ENCODE assay signal across 8 cellular contexts in genomic region chr14:23569443-23570151, GRCh38. TPM values are rescaled to one million over a fixed set of nuclear protein-coding genes. Genes with fewer than 3 reads are reported as not detected.
DNase-seq lines count a peak whose midpoint lies in the region; ATAC-seq and TF ChIP-seq lines count a peak whose summit lies in the region.

No MANE protein-coding gene starts in this region.

- intact Hi-C loops in HCT116 (cut with micrococcal nuclease): no loop called here

- peaks cover 0 to 4% (median 0%) of the 10 kb centered on the region in 3 donors for H3K36me3 Mint-ChIP-seq in immature natural killer cell

- no peaks in the 10 kb centered on the region for H3K9me2 ChIP-seq in HCT116 (ENCODE audit: insufficient read depth)

- H3K4me1 ChIP-seq in BLaER1 treated with 17β-estradiol and CSF1 and Interleukin-3, amounts not matched to agents 10 nM and 100 nM: peaks cover 63 to 75% (median 69%) of the 10 kb centered on the region in 10 experiments
- peaks cover 26 to 34% of the 10 kb centered on the region in 2 experiments for H3K4me1 ChIP-seq in HCT116 (ENCODE audit: control insufficient read depth in 1 of 2, insufficient read depth in 2 of 2, low read length in 2 of 2)

- peaks cover 5 to 12% (median 9%) of the 10 kb centered on the region in 3 donors for H3K27me3 Mint-ChIP-seq in immature natural killer cell (ENCODE audit: low read depth in 3 of 3)

- TF ChIP-seq POLR2A in HCT116 (IDR thresholded peaks at IDR 0.05; ENCODE audit: borderline replicate concordance, extremely low read depth, insufficient read depth, insufficient read length): no peak

- H3K4me3 ChIP-seq in BLaER1 treated with 17β-estradiol and CSF1 and Interleukin-3, amounts not matched to agents 10 nM and 100 nM: no peak overlapping the region
- H3K4me3 ChIP-seq in HCT116 (replicated peaks in 1 of 2; ENCODE audit: low read depth in 1 of 2, low read length in 2 of 2): no peak overlapping the region

- peak; percentile 60 for ATAC-seq in HCT116
- no peak for ATAC-seq in HG03521 (IDR thresholded peaks at IDR 0.05; ENCODE audit: unreplicated experiment)

- H3K4me1 Mint-ChIP-seq in immature natural killer cell: peaks cover 27 to 28% of the 10 kb centered on the region in 2 donors

- peaks cover 13 to 18% (median 17%) of the 10 kb centered on the region in 11 experiments for H3K36me3 ChIP-seq in BLaER1 treated with 17β-estradiol and CSF1 and Interleukin-3, amounts not matched to agents 10 nM and 100 nM
- H3K36me3 ChIP-seq in HCT116 (ENCODE audit: control insufficient read depth in 1 of 2, insufficient read depth in 2 of 2, low read length in 2 of 2): peaks cover 0 to 6% of the 10 kb centered on the region in 2 experiments; a peak in 2 of 4 replicates

- H3K9me3 ChIP-seq in BLaER1 treated with 17β-estradiol and CSF1 and Interleukin-3, amounts not matched to agents 10 nM and 100 nM (replicated peaks in 1 of 11): no peaks in the 10 kb centered on the region
- no peaks in the 10 kb centered on the region for H3K9me3 ChIP-seq in HCT116 (ENCODE audit: control insufficient read depth in 1 of 2, insufficient read depth in 1 of 2, low read depth in 1 of 2, low read length in 2 of 2)

- no TSS peak for BruUV-seq in HCT116 (replicated peaks; lab: Mats Ljungman, UMichigan)

- H3K4me3 Mint-ChIP-seq in immature natural killer cell: no peak overlapping the region

- peak; percentile 58 for DNase-seq in HCT116 (ENCODE audit: low read depth, low spot score)
- peak; percentile 62 for DNase-seq in SW480 (ENCODE audit: low spot score)
- DNase-seq in iPS-NIHi11 (ENCODE audit: low spot score): peak; percentile 76
- DNase-seq in immature natural killer cell: no peak
- no peak for DNase-seq in GM10248 (ENCODE audit: extremely low spot score)
- no peak for DNase-seq in activated CD4-positive, alpha-beta T cell treated with anti-CD3 and anti-CD28 coated beads for 48 hours

- no peaks in the 10 kb centered on the region for H3K27me3 ChIP-seq in BLaER1 treated with 17β-estradiol and CSF1 and Interleukin-3, amounts not matched to agents 10 nM and 100 nM
- H3K27me3 ChIP-seq in HCT116 (ENCODE audit: insufficient read depth, low read length): no peaks in the 10 kb centered on the region

- RAD21 ChIA-PET in HCT116 (lab: Charles Lee; ENCODE audit: low non-redundant PET in 1 of 2, low total read pairs in 2 of 2, uncharacterized antibody in 2 of 2, unreplicated experiment in 2 of 2): no interaction called here

- H3K9ac ChIP-seq in BLaER1 treated with 17β-estradiol and CSF1 and Interleukin-3, amounts not matched to agents 10 nM and 100 nM: peak overlapping the region in 3 of 11 experiments; percentile 11 to 81 (median 24); a peak in 2 of 22 replicates
- H3K9ac ChIP-seq in HCT116 (ENCODE audit: low read length): peak overlapping the region; percentile 80; the same call in 1 of the 2 replicates

- peak overlapping the region in 2 of 6 donors; percentile 55 to 83 for H3K27ac Mint-ChIP-seq in immature natural killer cell

- peaks cover 0 to 24% (median 0%) of the 10 kb centered on the region in 11 experiments; a peak in 5 of 22 replicates for H4K20me1 ChIP-seq in BLaER1 treated with 17β-estradiol and CSF1 and Interleukin-3, amounts not matched to agents 10 nM and 100 nM
- H4K20me1 ChIP-seq in HCT116 (ENCODE audit: insufficient read depth): no peaks in the 10 kb centered on the region

- H3K79me2 ChIP-seq in HCT116 (ENCODE audit: insufficient read depth, low read length): peaks cover 10% of the 10 kb centered on the region; the same call in 1 of the 2 replicates

- POLR2A ChIA-PET in HCT116 (lab: Charles Lee): no interaction called here
- POLR2A ChIA-PET in GM10248 (lab: Yijun Ruan, JAX): interaction anchor here (1.3 kb wide), 1 partner anchor 10 kb away, joined by 3 read pairs; no protein-coding TSS in a partner anchor

- TF ChIP-seq RAD21 in HCT116 (IDR thresholded peaks at IDR 0.05; ENCODE audit: low read depth): no peak

- H3K4me2 ChIP-seq in BLaER1 treated with 17β-estradiol and CSF1 and Interleukin-3, amounts not matched to agents 10 nM and 100 nM: peak overlapping the region; percentile 84 to 98 (median 94); a peak in 21 of 22 replicates
- peak overlapping the region; percentile 89 for H3K4me2 ChIP-seq in HCT116 (ENCODE audit: low read length)

- TF ChIP-seq CTCF in HCT116 (IDR thresholded peaks at IDR 0.05 in 2 of 3, conservative IDR thresholded peaks at IDR 0.05 in 1 of 3; ENCODE audit: borderline replicate concordance in 1 of 3, insufficient read depth in 1 of 3, low read depth in 2 of 3, low read length in 2 of 3) (peak in 2 of 3 experiments; percentile 31 to 38; a peak in 4 of 6 replicates), GM10248 (IDR thresholded peaks at IDR 0.05; ENCODE audit: control extremely low read depth, extremely low read depth, low read depth, missing control alignments) (no peak)

- no peaks in the 10 kb centered on the region for H3K9me3 Mint-ChIP-seq in immature natural killer cell

- CTCF ChIA-PET in HCT116 (lab: Charles Lee): interaction anchor here (1.2 to 3.6 kb wide), 3 partner anchors 11 to 19 kb away, joined by 5 to 21 read pairs (median 13); no protein-coding TSS in a partner anchor
- CTCF ChIA-PET in GM10248 (lab: Yijun Ruan, JAX): interaction anchor here (0.7 to 15.7 kb wide), 8 partner anchors 10 to 341 kb away, joined by 3 to 497 read pairs (median 4); no protein-coding TSS in a partner anchor

- peak overlapping the region in 7 of 11 experiments; percentile 24 to 85 (median 45); a peak in 10 of 22 replicates for H3K27ac ChIP-seq in BLaER1 treated with 17β-estradiol and CSF1 and Interleukin-3, amounts not matched to agents 10 nM and 100 nM
- H3K27ac ChIP-seq in HCT116 (ENCODE audit: low read depth, low read length): peak overlapping the region; percentile 50

- H2AFZ ChIP-seq in HCT116 (ENCODE audit: low read depth, low read length, poor library complexity, severe bottlenecking): no peak overlapping the region

TF ChIP-seq in HCT116, 20 proteins besides CTCF, POLR2A, EP300 and RAD21:
- TF ChIP-seq EZH2phosphoT487 (IDR thresholded peaks at IDR 0.05; ENCODE audit: borderline replicate concordance): no peak

RNA-seq across cellular contexts. Expression of gene AP1G2, which starts 2.0 kb away (rescaled TPM):
- 155 TPM for total RNA-seq in HCT116 (2021; ENCODE audit: unreplicated experiment)
- polyA plus RNA-seq in HCT116 (2012): 135 and 138 TPM in 2 replicates
- polyA plus RNA-seq in immature natural killer cell: 10 to 100 TPM; 62.9 to 80.7 (median 64.4) TPM

RNA-seq across cellular contexts. Expression of gene JPH4, which starts 9.0 kb away (rescaled TPM):
- 0.15 TPM for total RNA-seq in HCT116 (2021; ENCODE audit: unreplicated experiment)
- 0.01 TPM in 1 of 2 replicates, not detected in the other for polyA plus RNA-seq in HCT116 (2012)
- polyA plus RNA-seq in immature natural killer cell: under 1 TPM in 1 of 3 donors, not detected in 2; 0.10 TPM

RNA-seq across cellular contexts. Expression of gene THTPA, which starts 13.5 kb away (rescaled TPM):
- total RNA-seq in HCT116 (2021; ENCODE audit: unreplicated experiment): 5.8 TPM
- polyA plus RNA-seq in HCT116 (2012): 3.8 and 4.4 TPM in 2 replicates
- 10 to 100 TPM; 17.5 to 20.6 (median 19.5) TPM for polyA plus RNA-seq in immature natural killer cell

RNA-seq across cellular contexts. Expression of gene ZFHX2, which starts 18.0 kb away (rescaled TPM):
- 3.6 TPM for total RNA-seq in HCT116 (2021; ENCODE audit: unreplicated experiment)
- 0.79 and 0.82 TPM in 2 replicates for polyA plus RNA-seq in HCT116 (2012)
- polyA plus RNA-seq in immature natural killer cell: under 1 TPM in 1 of 3 donors, not detected in 2; 0.12 TPM

Comparison
In these comparisons a context has a peak if more than half of its experiments do, and no peak if none do; other contexts are left out.
1. DNase-seq: peak in HCT116 (single experiment), SW480 (single experiment) and iPS-NIHi11 (single experiment); none in immature natural killer cell (0 of 3), GM10248 (single experiment) and activated CD4-positive, alpha-beta T cell treated with anti-CD3 and anti-CD28 coated beads for 48 hours (single experiment).